ENCODE assay signal across 20 cellular contexts in genomic region chr11:26820739-26821138, GRCh38.
DNase-seq lines count a peak whose midpoint lies in the region; FAIRE-seq and TF ChIP-seq lines count a peak whose summit lies in the region.
"Had no signal": no experiment of that assay in that cellular context is flagged by ENCODE, and none has a peak within 500 bp of the region (broad histone marks: within the 10 kb centered on the region; RNA-seq: fewer than 3 reads in every experiment).

No MANE protein-coding gene starts in this region.

- H3K9ac ChIP-seq in mesenchymal stem cell (ENCODE audit: low read length): peak overlapping the region; percentile 35
- no peak overlapping the region for H3K9ac ChIP-seq in colonic mucosa (ENCODE audit: low read depth in 2 of 2, low read length in 2 of 2)
- H3K9ac ChIP-seq: parathyroid adenoma had no signal

- H3K27ac ChIP-seq in mesenchymal stem cell (ENCODE audit: low read length, poor library complexity, severe bottlenecking) (no peak overlapping the region), colonic mucosa (no peak overlapping the region)
- H3K27ac ChIP-seq: C4-2B, parathyroid adenoma, uterus had no signal

- H3K4me2 ChIP-seq in mesenchymal stem cell (ENCODE audit: low read length, poor library complexity, severe bottlenecking): no peak overlapping the region

- H2AFZ ChIP-seq in mesenchymal stem cell (ENCODE audit: low read depth, low read length): no peak overlapping the region
- H2AFZ ChIP-seq: parathyroid adenoma had no signal

- peaks cover 32% of the 10 kb centered on the region for H3K9me3 ChIP-seq in mesenchymal stem cell (ENCODE audit: control insufficient read depth, low read length)
- H3K9me3 ChIP-seq in colonic mucosa: no peaks in the 10 kb centered on the region
- H3K9me3 ChIP-seq: uterus had no signal

- H3K79me1 ChIP-seq in mesenchymal stem cell (replicated peaks; ENCODE audit: low read length, poor library complexity, severe bottlenecking): no peaks in the 10 kb centered on the region

- no CpG with 5 or more reads among the region's 1 CpG for WGBS in mesenchymal stem cell

- no peak overlapping the region for H3K23ac ChIP-seq in mesenchymal stem cell (ENCODE audit: low read length in 2 of 2)

- TF ChIP-seq CTCF in epithelial cell of esophagus (IDR thresholded peaks at IDR 0.05; ENCODE audit: insufficient read depth, low read depth, low read length, missing control alignments) (no peak), colonic mucosa (IDR thresholded peaks at IDR 0.05) (no peak)

- no peak overlapping the region for H2AK5ac ChIP-seq in mesenchymal stem cell (ENCODE audit: low read length, severe bottlenecking)

- FAIRE-seq in frontal cortex (lab: Jason Lieb, UNC): no peak
- FAIRE-seq: RCC 7860 had no signal

- DNase-seq in AG08396 (ENCODE audit: low spot score): peak; percentile 52
- DNase-seq in LHCN-M2 (ENCODE audit: low read depth): peak; percentile 44
- peak; percentile 65 for DNase-seq in epithelial cell of esophagus (ENCODE audit: low read depth)
- peak; percentile 34 for DNase-seq in mesenchymal stem cell
- no peak for DNase-seq in frontal cortex (ENCODE audit: low spot score in 2 of 2)
- no peak for DNase-seq in stimulated activated CD4-positive, alpha-beta T cell treated with anti-CD3 and anti-CD28 coated beads, Interleukin-4, amount 100 ng/mL, for 1 hour
- DNase-seq in activated CD8-positive, alpha-beta memory T cell treated with anti-CD3 and anti-CD28 coated beads, Interleukin-2, amount 50 U/mL, for 4 hours: no peak
- DNase-seq in colonic mucosa: no peak
- DNase-seq: activated CD4-positive, alpha-beta T cell treated with anti-CD3 and anti-CD28 coated beads for 48 hours; activated T-cell treated with anti-CD3 and anti-CD28 coated beads, Interleukin-2, amount 50 U/mL, for 72 hours; effector CD8-positive, alpha-beta T cell; mesendoderm; NCI-H1436; NCI-H524; stimulated activated CD4-positive, alpha-beta T cell treated with anti-CD3 and anti-CD28 coated beads, Interleukin-2, amount 100 ng/mL, for 48 hours; T-helper 9 cell; uterus had no signal

- H3K4me1 ChIP-seq in mesenchymal stem cell (ENCODE audit: control insufficient read depth, insufficient read depth, low read depth, low read length) (no peaks in the 10 kb centered on the region), colonic mucosa (no peaks in the 10 kb centered on the region)
- H3K4me1 ChIP-seq: parathyroid adenoma, uterus had no signal

- H2BK120ac ChIP-seq in mesenchymal stem cell (ENCODE audit: low read depth, low read length): no peak overlapping the region

- H3K4ac ChIP-seq in mesenchymal stem cell (ENCODE audit: low read depth in 1 of 2, low read length in 2 of 2): no peak overlapping the region

- intact Hi-C loops in colonic mucosa (cut with DNase I): no loop called here

- H2BK15ac ChIP-seq in mesenchymal stem cell (ENCODE audit: low read depth, poor library complexity, severe bottlenecking): no peak overlapping the region

- H3K36me3 ChIP-seq in mesenchymal stem cell (ENCODE audit: control insufficient read depth in 1 of 2, insufficient read depth in 2 of 2, low read depth in 1 of 2, low read length in 2 of 2) (no peaks in the 10 kb centered on the region), colonic mucosa (no peaks in the 10 kb centered on the region)
- H3K36me3 ChIP-seq: uterus had no signal

- H3K27me3 ChIP-seq in mesenchymal stem cell (ENCODE audit: control insufficient read depth in 1 of 2, insufficient read depth in 1 of 2, low read length in 2 of 2) (no peaks in the 10 kb centered on the region), colonic mucosa (no peaks in the 10 kb centered on the region)
- H3K27me3 ChIP-seq: uterus had no signal

- H4K91ac ChIP-seq in mesenchymal stem cell (ENCODE audit: low read length): no peak overlapping the region

- H2BK12ac ChIP-seq in mesenchymal stem cell (ENCODE audit: low read length in 2 of 2): no peak overlapping the region

- no peak overlapping the region for H2BK5ac ChIP-seq in mesenchymal stem cell (ENCODE audit: low read depth, low read length, poor library complexity, severe bottlenecking)

- H3K4me3 ChIP-seq in epithelial cell of esophagus (ENCODE audit: low read length) (no peak overlapping the region), mesenchymal stem cell (ENCODE audit: insufficient read depth in 1 of 2, low read depth in 1 of 2, low read length in 2 of 2) (no peak overlapping the region), colonic mucosa (no peak overlapping the region)
- H3K4me3 ChIP-seq: uterus had no signal

- no peak overlapping the region for H3K14ac ChIP-seq in mesenchymal stem cell (ENCODE audit: low read length in 2 of 2)

- H4K8ac ChIP-seq in mesenchymal stem cell (ENCODE audit: low read length): no peak overlapping the region

- no peak overlapping the region for H3K18ac ChIP-seq in mesenchymal stem cell (ENCODE audit: low read depth in 1 of 2, low read length in 2 of 2)

Comparison
In these comparisons a context has a peak if more than half of its experiments do, and no peak if none do; other contexts are left out.
1. DNase-seq: peak in AG08396 (single experiment), LHCN-M2 (single experiment), epithelial cell of esophagus (single experiment) and mesenchymal stem cell (single experiment); none in frontal cortex (0 of 2), stimulated activated CD4-positive, alpha-beta T cell treated with anti-CD3 and anti-CD28 coated beads, Interleukin-4, amount 100 ng/mL, for 1 hour (single experiment), activated CD8-positive, alpha-beta memory T cell treated with anti-CD3 and anti-CD28 coated beads, Interleukin-2, amount 50 U/mL, for 4 hours (single experiment) and colonic mucosa (single experiment).